ENCODE assay signal across 9 cellular contexts in genomic region chr12:43282106-43282505, GRCh38.
DNase-seq lines count a peak whose midpoint lies in the region; ATAC-seq and TF ChIP-seq lines count a peak whose summit lies in the region.
"Had no signal": no experiment of that assay in that cellular context is flagged by ENCODE, and none has a peak within 500 bp of the region (broad histone marks: within the 10 kb centered on the region; RNA-seq: fewer than 3 reads in every experiment).

No MANE protein-coding gene starts in this region.

- CTCF ChIA-PET in A673 (lab: Charles Lee): no interaction called here
- CTCF ChIA-PET in activated CD4-positive, alpha-beta memory T cell treated with anti-CD3 and anti-CD28 coated beads, Interleukin-2, amount 10 ng/mL, durations not matched to agents 7 days and 5 days (lab: Charles Lee): no interaction called here

- no peak for ATAC-seq in GM21360 (IDR thresholded peaks at IDR 0.05; ENCODE audit: unreplicated experiment)

- no peaks in the 10 kb centered on the region for H3K4me1 Mint-ChIP-seq in activated CD4-positive, alpha-beta memory T cell treated with anti-CD3 and anti-CD28 coated beads, Interleukin-2, amount 10 ng/mL, durations not matched to agents 7 days and 5 days

- H3K9me3 Mint-ChIP-seq in activated CD4-positive, alpha-beta memory T cell treated with anti-CD3 and anti-CD28 coated beads, Interleukin-2, amount 10 ng/mL, durations not matched to agents 7 days and 5 days: no peaks in the 10 kb centered on the region

- H3K36me3 ChIP-seq in A673 (ENCODE audit: insufficient read depth, low read length, poor library complexity, severe bottlenecking): no peaks in the 10 kb centered on the region

- H3K27ac ChIP-seq in A673 (ENCODE audit: low read depth, low read length, poor library complexity, severe bottlenecking): no peak overlapping the region

- H3K36me3 Mint-ChIP-seq in activated CD4-positive, alpha-beta memory T cell treated with anti-CD3 and anti-CD28 coated beads, Interleukin-2, amount 10 ng/mL, durations not matched to agents 7 days and 5 days (ENCODE audit: low read depth): no peaks in the 10 kb centered on the region

- no peaks in the 10 kb centered on the region for H3K9me3 ChIP-seq in A673 (ENCODE audit: low read depth, low read length, poor library complexity, severe bottlenecking)

- no peaks in the 10 kb centered on the region for H3K4me1 ChIP-seq in A673 (ENCODE audit: insufficient read depth, low read length, poor library complexity, severe bottlenecking)

- DNase-seq in A673 (ENCODE audit: low spot score): peak; percentile 9
- DNase-seq in H4 (ENCODE audit: low spot score): peak; percentile 15
- DNase-seq in RKO (ENCODE audit: low spot score): peak; percentile 31
- peak; percentile 80 for DNase-seq in fibroblast of the aortic adventitia (ENCODE audit: low read depth)
- no peak for DNase-seq in activated CD4-positive, alpha-beta memory T cell treated with anti-CD3 and anti-CD28 coated beads, Interleukin-2, amount 10 ng/mL, durations not matched to agents 7 days and 5 days
- no peak for DNase-seq in medulla oblongata (ENCODE audit: extremely low spot score)
- no peak for DNase-seq in activated gamma-delta T cell treated with Interleukin-2 at 50 U/mL for 16 hours
- DNase-seq: DMS79 had no signal

- no peak overlapping the region for H3K4me3 Mint-ChIP-seq in activated CD4-positive, alpha-beta memory T cell treated with anti-CD3 and anti-CD28 coated beads, Interleukin-2, amount 10 ng/mL, durations not matched to agents 7 days and 5 days

- intact Hi-C loops in A673 (cut with micrococcal nuclease; ENCODE audit: unreplicated experiment): loop anchor here (5.0 kb wide), 1 partner anchor 695 kb away; the partner anchor contains the start of gene PRICKLE1

- H3K4me3 ChIP-seq in A673 (ENCODE audit: low read depth, low read length, poor library complexity, severe bottlenecking) (no peak overlapping the region), fibroblast of the aortic adventitia (ENCODE audit: low read depth, low read length) (no peak overlapping the region)

- no peaks in the 10 kb centered on the region for H3K27me3 Mint-ChIP-seq in activated CD4-positive, alpha-beta memory T cell treated with anti-CD3 and anti-CD28 coated beads, Interleukin-2, amount 10 ng/mL, durations not matched to agents 7 days and 5 days

- POLR2A ChIA-PET in A673 (lab: Charles Lee; ENCODE audit: low non-redundant PET): no interaction called here
- POLR2A ChIA-PET in activated CD4-positive, alpha-beta memory T cell treated with anti-CD3 and anti-CD28 coated beads, Interleukin-2, amount 10 ng/mL, durations not matched to agents 7 days and 5 days (lab: Charles Lee): no interaction called here

- no peak overlapping the region for H3K27ac Mint-ChIP-seq in activated CD4-positive, alpha-beta memory T cell treated with anti-CD3 and anti-CD28 coated beads, Interleukin-2, amount 10 ng/mL, durations not matched to agents 7 days and 5 days

- BruUV-seq in A673 (replicated peaks; lab: Mats Ljungman, UMichigan): no TSS peak

- H3K27me3 ChIP-seq in A673 (replicated peaks; ENCODE audit: insufficient read depth, low read depth, low read length, poor library complexity): no peaks in the 10 kb centered on the region

- TF ChIP-seq CTCF in A673 (conservative IDR thresholded peaks at IDR 0.05; ENCODE audit: low read depth, low read length): peak; percentile 51
- TF ChIP-seq CTCF in fibroblast of the aortic adventitia (IDR thresholded peaks at IDR 0.05; ENCODE audit: insufficient read depth, low read length): peak; percentile 43

Comparison
In these comparisons a context has a peak if more than half of its experiments do, and no peak if none do; other contexts are left out.
1. DNase-seq: peak in A673 (single experiment), H4 (single experiment), RKO (single experiment) and fibroblast of the aortic adventitia (single experiment); none in activated CD4-positive, alpha-beta memory T cell treated with anti-CD3 and anti-CD28 coated beads, Interleukin-2, amount 10 ng/mL, durations not matched to agents 7 days and 5 days (single experiment), medulla oblongata (single experiment) and activated gamma-delta T cell treated with Interleukin-2 at 50 U/mL for 16 hours (single experiment).